Comparison of ENCODE assay signal across 12 cellular contexts in the genomic region with DNA sequence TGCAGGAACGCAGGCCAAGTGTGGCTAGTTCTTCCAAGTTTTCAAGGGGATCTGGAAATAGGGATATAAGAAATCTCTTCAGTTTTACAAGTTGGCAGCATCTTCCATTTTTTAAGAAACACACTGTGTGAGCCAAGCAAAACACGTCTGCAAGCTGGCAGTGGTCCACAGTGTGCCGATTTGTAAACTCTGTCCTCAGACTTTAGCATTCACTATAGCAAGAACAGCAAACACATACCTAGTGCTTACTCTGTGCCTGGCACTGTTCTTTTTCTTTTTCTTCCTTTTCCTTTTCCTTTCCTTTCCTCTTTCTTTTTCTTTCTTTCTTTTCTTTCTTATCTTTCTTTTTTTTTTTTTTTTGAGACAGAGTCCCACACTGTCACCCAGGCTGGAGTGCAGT. TPM values are rescaled to one million over a fixed set of nuclear protein-coding genes. Genes with fewer than 3 reads are reported as not detected.
DNase-seq lines count a peak whose midpoint lies in the region; ATAC-seq and TF ChIP-seq lines count a peak whose summit lies in the region.
"Had no signal": no experiment of that assay in that cellular context is flagged by ENCODE, and none has a peak within 500 bp of the region (broad histone marks: within the 10 kb centered on the region; RNA-seq: fewer than 3 reads in every experiment).

No MANE protein-coding gene starts in this region.

- no peak for TF ChIP-seq POLR2A in adrenal gland (IDR thresholded peaks at IDR 0.05)
- no peak for TF ChIP-seq POLR2A in upper lobe of left lung (IDR thresholded peaks at IDR 0.05)

- H3K9me3 ChIP-seq in BLaER1 (no peaks in the 10 kb centered on the region), adrenal gland (replicated peaks in 1 of 3) (no peaks in the 10 kb centered on the region), upper lobe of left lung (no peaks in the 10 kb centered on the region)

- WGBS in adrenal gland, 4 donors: 23 to 33% (median 24%) methylated on average over 3 of the region's 3 CpGs
- 40 to 48% methylated on average over 3 of the region's 3 CpGs for WGBS in upper lobe of left lung, 2 donors

- peak overlapping the region; percentile 6; the same call in 1 of the 2 replicates for H3K27ac ChIP-seq in BLaER1
- peak overlapping the region in 2 of 5 donors; percentile 86 to 87 for H3K27ac ChIP-seq in adrenal gland
- peak overlapping the region in 2 of 4 donors; percentile 60 to 99 for H3K27ac ChIP-seq in upper lobe of left lung

- ATAC-seq in GM18517 (IDR thresholded peaks at IDR 0.05; ENCODE audit: unreplicated experiment) (no peak), upper lobe of left lung (ENCODE audit: low FRiP score in 2 of 2) (no peak)
- ATAC-seq: activated naive CD8-positive, alpha-beta T cell treated with anti-CD3 and anti-CD28 coated beads, Interleukin-2, amount 50 U/mL, for 24 hours had no signal

- H4K20me1 ChIP-seq in BLaER1: peaks cover 48% of the 10 kb centered on the region

- H3K27me3 ChIP-seq in BLaER1: no peaks in the 10 kb centered on the region
- H3K27me3 ChIP-seq in adrenal gland: no peaks in the 10 kb centered on the region
- no peaks in the 10 kb centered on the region for H3K27me3 ChIP-seq in upper lobe of left lung

- TF ChIP-seq CTCF in adrenal gland (IDR thresholded peaks at IDR 0.05) (no peak), upper lobe of left lung (IDR thresholded peaks at IDR 0.05) (no peak)

- H3K9ac ChIP-seq in BLaER1: no peak overlapping the region

- H3K36me3 ChIP-seq in BLaER1 (peaks cover 54% of the 10 kb centered on the region), adrenal gland (replicated peaks in 1 of 2) (no peaks in the 10 kb centered on the region), upper lobe of left lung (peaks cover 0 to 11% (median 0%) of the 10 kb centered on the region in 4 donors)

- no peak overlapping the region for H3K4me3 ChIP-seq in BLaER1
- no peak overlapping the region for H3K4me3 ChIP-seq in adrenal gland
- H3K4me3 ChIP-seq in upper lobe of left lung: no peak overlapping the region

- DNase-seq in adrenal gland (peak in 5 of 7 donors; percentile 40 to 86 (median 63)), fibroblast of the conjunctiva (ENCODE audit: low read depth) (peak; percentile 87), posterior vena cava (ENCODE audit: low spot score) (peak; percentile 92), AG08395 (ENCODE audit: low spot score) (no peak), NCI-H1436 (lab: John Stamatoyannopoulos, UW) (no peak), upper lobe of left lung (no peak)
- DNase-seq: activated naive CD8-positive, alpha-beta T cell treated with anti-CD3 and anti-CD28 coated beads, Interleukin-2, amount 50 U/mL, for 24 hours; endodermal cell; NCI-H345; small intestine had no signal

- intact Hi-C loops in adrenal gland (cut with DNase I): no loop called here
- intact Hi-C loops in posterior vena cava (cut with DNase I): no loop called here

- H3K4me2 ChIP-seq in BLaER1: peak overlapping the region; percentile 93; the same call in 1 of the 2 replicates

- no peak for TF ChIP-seq EP300 in upper lobe of left lung (IDR thresholded peaks at IDR 0.05)

- H3K4me1 ChIP-seq in BLaER1: peaks cover 50% of the 10 kb centered on the region
- peaks cover 27 to 36% of the 10 kb centered on the region in 2 donors for H3K4me1 ChIP-seq in adrenal gland (replicated peaks in 1 of 2)
- H3K4me1 ChIP-seq in upper lobe of left lung: peaks cover 25 to 52% (median 35%) of the 10 kb centered on the region in 4 donors

RNA-seq across cellular contexts. Expression of a gene that starts 2.9 kb away (rescaled TPM):
- total RNA-seq in adrenal gland (100 to 1,000 TPM in 1 of 8 donors, 10 to 100 TPM in 7; 25.6 to 101 (median 88.5) TPM), posterior vena cava (10 to 100 TPM; 11.0 to 17.5 TPM), upper lobe of left lung (10 to 100 TPM; 22.2 to 33.9 (median 28.4) TPM)
- polyA plus RNA-seq in adrenal gland: 10 to 100 TPM; 19.5 to 60.5 (median 45.8) TPM

RNA-seq across cellular contexts. Expression of a gene that starts 5.8 kb away (rescaled TPM):
- total RNA-seq in adrenal gland (10 to 100 TPM in 6 of 8 donors, 1 to 10 TPM in 2; 6.0 to 23.0 (median 12.8) TPM), posterior vena cava (10 to 100 TPM; 11.8 to 17.7 TPM), upper lobe of left lung (10 to 100 TPM in 5 of 6 donors, 1 to 10 TPM in 1; 9.1 to 30.4 (median 17.0) TPM)
- 10 to 100 TPM in 2 of 3 donors, 1 to 10 TPM in 1; 8.7 to 40.1 (median 19.1) TPM for polyA plus RNA-seq in adrenal gland

RNA-seq across cellular contexts. Expression of a gene that starts 28.4 kb away (rescaled TPM):
- total RNA-seq in adrenal gland: 10 to 100 TPM in 7 of 8 donors, 1 to 10 TPM in 1; 6.6 to 17.6 (median 12.5) TPM
- 10 to 100 TPM in 2 of 3 donors, 1 to 10 TPM in 1; 1.6 to 74.1 (median 14.0) TPM for polyA plus RNA-seq in adrenal gland
- 10 to 100 TPM; 13.7 to 14.5 TPM for total RNA-seq in posterior vena cava
- total RNA-seq in upper lobe of left lung: 10 to 100 TPM in 4 of 6 donors, 1 to 10 TPM in 2; 7.3 to 40.9 (median 15.5) TPM

RNA-seq across cellular contexts. Expression of a gene that starts 33.2 kb away (rescaled TPM):
- total RNA-seq in adrenal gland: 10 to 100 TPM; 26.1 to 78.8 (median 39.2) TPM
- 10 to 100 TPM; 11.1 to 46.3 (median 24.3) TPM for polyA plus RNA-seq in adrenal gland
- total RNA-seq in posterior vena cava: 10 to 100 TPM; 38.5 to 39.2 TPM
- 10 to 100 TPM; 10.5 to 38.8 (median 21.3) TPM for total RNA-seq in upper lobe of left lung

RNA-seq across cellular contexts. Expression of a gene that starts 55.4 kb away (rescaled TPM):
- total RNA-seq in adrenal gland (10 to 100 TPM in 4 of 8 donors, 1 to 10 TPM in 4; 3.4 to 13.9 (median 9.1) TPM), posterior vena cava (1 to 10 TPM; 5.0 to 5.2 TPM), upper lobe of left lung (10 to 100 TPM in 2 of 6 donors, 1 to 10 TPM in 4; 4.2 to 14.5 (median 7.1) TPM)
- 1 to 10 TPM; 4.0 to 7.0 (median 4.7) TPM for polyA plus RNA-seq in adrenal gland

Comparison
In these comparisons a context has a peak if more than half of its experiments do, and no peak if none do; other contexts are left out.
1. DNase-seq: peak in adrenal gland (5 of 7), fibroblast of the conjunctiva (single experiment) and posterior vena cava (single experiment); none in AG08395 (single experiment), NCI-H1436 (single experiment) and upper lobe of left lung (0 of 2).